In genomic region chrX:53682885-53683555, GRCh38 we compare ENCODE assay signal across 8 cellular contexts. TPM values are rescaled to one million over a fixed set of nuclear protein-coding genes. Genes with fewer than 3 reads are reported as not detected.
DNase-seq lines count a peak whose midpoint lies in the region; ATAC-seq and TF ChIP-seq lines count a peak whose summit lies in the region.

No MANE protein-coding gene starts in this region.

- in situ Hi-C loops in mammary epithelial cell (cut with MboI; ENCODE audit: low sequenced_read_pairs in 2 of 2) = loop anchor here (10.0 kb wide), 2 partner anchors 142 to 152 kb away; no protein-coding TSS in a partner anchor

- H3K27ac ChIP-seq in mammary epithelial cell (ENCODE audit: insufficient read depth, low read depth, low read length) (peak overlapping the region; percentile 79), liver (ENCODE audit: low read depth in 1 of 2, low read length in 2 of 2) (peak overlapping the region; percentile 82 to 96)

- H3K79me2 ChIP-seq in mammary epithelial cell (ENCODE audit: insufficient read depth, low read length) = peaks cover 64% of the 10 kb centered on the region

- TF ChIP-seq CTCF in LNCaP clone FGC (IDR thresholded peaks at IDR 0.05; ENCODE audit: control insufficient read depth, extremely low read depth, insufficient read depth) (no peak), mammary epithelial cell (conservative IDR thresholded peaks at IDR 0.05 in 1 of 2, IDR thresholded peaks at IDR 0.05 in 1 of 2; ENCODE audit: extremely low read depth in 1 of 2, insufficient read depth in 1 of 2, low read depth in 1 of 2, low read length in 2 of 2) (no peak), liver (IDR thresholded peaks at IDR 0.05; ENCODE audit: low read depth, low read length, missing input control) (no peak)

- ATAC-seq in SK-N-SH treated with all-trans-retinoic acid at 6 μM for 48 hours (peak; percentile 10), GM21526 (IDR thresholded peaks at IDR 0.05; ENCODE audit: low FRiP score, unreplicated experiment) (no peak)
- no peak for ATAC-seq in stimulated activated naive CD8-positive, alpha-beta T cell treated with anti-CD3 and anti-CD28 coated beads, Interleukin-15, Interleukin-2, amounts not matched to agents 100 U/mL and 50 U/mL, for 24 hours

- H3K36me3 ChIP-seq in mammary epithelial cell (ENCODE audit: insufficient read depth, low read length) = peaks cover 5% of the 10 kb centered on the region
- H3K36me3 ChIP-seq in liver (ENCODE audit: control insufficient read depth in 4 of 4, insufficient read depth in 3 of 4, low read depth in 1 of 4, low read length in 3 of 4) = peaks cover 0 to 8% (median 3%) of the 10 kb centered on the region in 4 donors

- peaks cover 3% of the 10 kb centered on the region for H4K20me1 ChIP-seq in mammary epithelial cell (ENCODE audit: insufficient read depth, low read length)

- H3K4me3 ChIP-seq in LNCaP clone FGC (ENCODE audit: low read depth, low read length) (peak overlapping the region; percentile 70), mammary epithelial cell (replicated peaks in 1 of 3; ENCODE audit: insufficient read depth in 1 of 3, low read depth in 2 of 3, low read length in 3 of 3) (peak overlapping the region; percentile 37 to 76 (median 48)), liver (ENCODE audit: low read depth in 1 of 3, low read length in 3 of 3) (peak overlapping the region; percentile 66 to 90 (median 80))

- peaks cover 4% of the 10 kb centered on the region for H3K9me3 ChIP-seq in mammary epithelial cell (replicated peaks; ENCODE audit: insufficient read depth, low read length)
- peaks cover 0 to 2% (median 0%) of the 10 kb centered on the region in 4 donors for H3K9me3 ChIP-seq in liver (ENCODE audit: control insufficient read depth in 4 of 4, low read length in 3 of 4)

- peak overlapping the region; percentile 97 for H3K9ac ChIP-seq in mammary epithelial cell (ENCODE audit: insufficient read depth, low read length)
- H3K9ac ChIP-seq in liver (ENCODE audit: low read depth in 1 of 2, low read length in 2 of 2) = peak overlapping the region; percentile 23 to 91

- no peak overlapping the region for H2AFZ ChIP-seq in mammary epithelial cell (ENCODE audit: low read depth, low read length)

- CTCF ChIA-PET in mammary epithelial cell (lab: Charles Lee; ENCODE audit: low non-redundant PET) = no interaction called here

- peak; percentile 71 for DNase-seq in EL
- no peak for DNase-seq in LNCaP clone FGC (ENCODE audit: low read depth)
- DNase-seq in mammary epithelial cell = peak; percentile 56
- DNase-seq in stimulated activated naive CD8-positive, alpha-beta T cell treated with anti-CD3 and anti-CD28 coated beads, Interleukin-15, Interleukin-2, amounts not matched to agents 100 U/mL and 50 U/mL, for 24 hours = peak; percentile 29
- DNase-seq in cerebellum (ENCODE audit: low spot score) = no peak

- intact Hi-C loops in mammary epithelial cell (cut with micrococcal nuclease) = loop anchor here (5.0 kb wide), 1 partner anchor 359 kb away; the partner anchor contains the start of gene PHF8

- H3K4me1 ChIP-seq in mammary epithelial cell (ENCODE audit: insufficient read depth, low read length) (no peaks in the 10 kb centered on the region), liver (ENCODE audit: control insufficient read depth in 4 of 4, insufficient read depth in 4 of 4, low read length in 3 of 4) (peaks cover 0 to 19% (median 6%) of the 10 kb centered on the region in 4 donors)

- H3K4me2 ChIP-seq in mammary epithelial cell (ENCODE audit: insufficient read depth, low read depth, low read length) = peak overlapping the region; percentile 67

- TF ChIP-seq RAD21 in liver (IDR thresholded peaks at IDR 0.05) = no peak

- TSS peak; percentile 11 for BruUV-seq in mammary epithelial cell (replicated peaks; lab: Mats Ljungman, UMichigan)

- no peaks in the 10 kb centered on the region for H3K27me3 ChIP-seq in mammary epithelial cell (ENCODE audit: insufficient read depth, low read length)
- H3K27me3 ChIP-seq in liver (ENCODE audit: control insufficient read depth in 4 of 4, insufficient read depth in 4 of 4, low read length in 3 of 4) = no peaks in the 10 kb centered on the region

- dilution Hi-C loops in mammary epithelial cell (cut with HindIII; ENCODE audit: low sequenced_read_pairs) = no loop called here

- 40% methylated on average over 14 of the region's 24 CpGs for WGBS in mammary epithelial cell (ENCODE audit: low coverage, missing lambda C conversion rate)
- WGBS in liver = 3% methylated on average over 24 of the region's 24 CpGs

TF ChIP-seq in SK-N-SH treated with all-trans-retinoic acid at 6 μM for 48 hours, 23 proteins besides CTCF, POLR2A, EP300 and RAD21:
- no peak for TF ChIP-seq CSDC2 (CRISPR knock-in tag; IDR thresholded peaks at IDR 0.05)
- TF ChIP-seq TCF4 (CRISPR knock-in tag; IDR thresholded peaks at IDR 0.05; ENCODE audit: borderline replicate concordance) = no peak
- no peak for TF ChIP-seq ZC3H10 (CRISPR knock-in tag; IDR thresholded peaks at IDR 0.05)
- TF ChIP-seq ZNF8 (CRISPR knock-in tag; IDR thresholded peaks at IDR 0.05) = no peak
- no peak for TF ChIP-seq PPARA (CRISPR knock-in tag; IDR thresholded peaks at IDR 0.05; ENCODE audit: borderline replicate concordance)
- no peak for TF ChIP-seq ZNF565 (CRISPR knock-in tag; conservative IDR thresholded peaks at IDR 0.05; ENCODE audit: low read depth)
- TF ChIP-seq, protein P1, sequence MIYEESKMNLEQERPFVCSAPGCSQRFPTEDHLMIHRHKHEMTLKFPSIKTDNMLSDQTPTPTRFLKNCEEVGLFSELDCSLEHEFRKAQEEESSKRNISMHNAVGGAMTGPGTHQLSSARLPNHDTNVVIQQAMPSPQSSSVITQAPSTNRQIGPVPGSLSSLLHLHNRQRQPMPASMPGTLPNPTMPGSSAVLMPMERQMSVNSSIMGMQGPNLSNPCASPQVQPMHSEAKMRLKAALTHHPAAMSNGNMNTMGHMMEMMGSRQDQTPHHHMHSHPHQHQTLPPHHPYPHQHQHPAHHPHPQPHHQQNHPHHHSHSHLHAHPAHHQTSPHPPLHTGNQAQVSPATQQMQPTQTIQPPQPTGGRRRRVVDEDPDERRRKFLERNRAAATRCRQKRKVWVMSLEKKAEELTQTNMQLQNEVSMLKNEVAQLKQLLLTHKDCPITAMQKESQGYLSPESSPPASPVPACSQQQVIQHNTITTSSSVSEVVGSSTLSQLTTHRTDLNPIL (CRISPR knock-in tag; IDR thresholded peaks at IDR 0.05; ENCODE audit: low read depth) = no peak

TF ChIP-seq in liver, 16 proteins besides CTCF, POLR2A, EP300 and RAD21:
- no peak for TF ChIP-seq JUND (IDR thresholded peaks at IDR 0.05)
- TF ChIP-seq YY1 (IDR thresholded peaks at IDR 0.05) = no peak
- no peak for TF ChIP-seq HNF4G (IDR thresholded peaks at IDR 0.05)
- no peak for TF ChIP-seq SP1 (IDR thresholded peaks at IDR 0.05)
- no peak for TF ChIP-seq REST (IDR thresholded peaks at IDR 0.05)
- no peak for TF ChIP-seq NR2F2 (IDR thresholded peaks at IDR 0.05)

RNA-seq across cellular contexts. Expression of gene HUWE1, which starts 3.5 kb away (rescaled TPM):
- 100 to 1,000 TPM; 169 to 235 TPM for total RNA-seq in mammary epithelial cell
- 76.2 TPM for polyA plus RNA-seq in mammary epithelial cell
- polyA minus RNA-seq in mammary epithelial cell = 612 TPM
- 10 to 100 TPM; 50.8 to 75.8 TPM for total RNA-seq in liver
- polyA plus RNA-seq in liver = 10 to 100 TPM; 20.2 to 24.6 TPM
- 113 TPM for total RNA-seq in cerebellum

Comparison
In these comparisons a context has a peak if more than half of its experiments do, and no peak if none do; other contexts are left out.
1. DNase-seq: peak in EL (single experiment), mammary epithelial cell (single experiment) and stimulated activated naive CD8-positive, alpha-beta T cell treated with anti-CD3 and anti-CD28 coated beads, Interleukin-15, Interleukin-2, amounts not matched to agents 100 U/mL and 50 U/mL, for 24 hours (single experiment); none in LNCaP clone FGC (single experiment) and cerebellum (single experiment).
2. Peak in every context shown above with its lines, with median percentiles within 50 percentile points of each other: H3K4me3 ChIP-seq.